Comparison of ENCODE assay signal across 27 cellular contexts in the genomic region with DNA sequence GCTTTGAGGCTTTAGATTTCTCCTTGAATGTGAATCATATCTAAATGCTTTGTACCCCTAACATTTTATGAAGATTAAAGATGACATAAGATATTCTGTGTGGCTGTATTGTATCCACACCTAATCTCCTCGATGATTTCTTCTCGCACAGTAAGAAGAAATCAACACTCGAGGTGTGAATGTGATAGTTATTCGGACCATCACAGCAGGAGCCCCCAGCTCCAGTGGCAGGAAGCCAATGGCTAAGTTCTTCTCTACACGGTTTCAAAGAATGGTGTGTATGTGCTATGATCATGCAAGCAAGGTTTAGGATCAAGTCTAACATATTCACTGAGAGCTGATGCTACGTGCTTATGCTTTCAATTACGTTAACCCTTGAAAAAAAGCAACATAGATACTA.
"Had no signal": no experiment of that assay in that cellular context is flagged by ENCODE, and none has a peak within 500 bp of the region (broad histone marks: within the 10 kb centered on the region; RNA-seq: fewer than 3 reads in every experiment).

No MANE protein-coding gene starts in this region.

- H3K4me3 ChIP-seq: body of pancreas, esophagus squamous epithelium, gastroesophageal sphincter, heart right ventricle had no signal

- H3K27ac Mint-ChIP-seq: activated CD4-positive, alpha-beta T cell treated with anti-CD3 and anti-CD28 coated beads for 36 hours; activated CD8-positive, alpha-beta T cell treated with anti-CD3 and anti-CD28 coated beads for 36 hours; activated naive CD4-positive, alpha-beta T cell treated with anti-CD3 and anti-CD28 coated beads for 36 hours; activated naive CD8-positive, alpha-beta T cell; activated T-helper 1 cell treated with anti-CD3 and anti-CD28 coated beads, Interleukin-12 subunit alpha, Interleukin-12 subunit beta, Interleukin-2, Interleukin-4 antibody, amounts not matched to agents 30 ng/mL and 10 ng/mL and 1 ng/mL, durations not matched to agents 14 hours and 24 hours and 36 hours; activated T-helper 2 cell treated with anti-CD3 and anti-CD28 coated beads, Interferon-gamma antibody, Interleukin-2, Interleukin-4, amounts not matched to agents 10 μg/mL and 5 μg/mL and 100 μg/mL, durations not matched to agents 14 hours and 24 hours and 36 hours had no signal

- ATAC-seq: activated CD4-positive, alpha-beta T cell treated with anti-CD3 and anti-CD28 coated beads for 36 hours; activated CD8-positive, alpha-beta T cell treated with anti-CD3 and anti-CD28 coated beads for 36 hours; body of pancreas; effector memory CD8-positive, alpha-beta T cell; gastroesophageal sphincter; heart right ventricle had no signal

- DNase-seq: activated CD4-positive, alpha-beta T cell treated with anti-CD3 and anti-CD28 coated beads for 36 hours; activated CD4-positive, alpha-beta T cell treated with anti-CD3 and anti-CD28 coated beads, Interleukin-2, amount 50 U/mL, for 1 hour; activated CD4-positive, alpha-beta T cell treated with anti-CD3 and anti-CD28 coated beads, Interleukin-2, amount 50 U/mL, for 48 hours; activated CD4-positive, CD25-positive, alpha-beta regulatory T cell; activated CD4-positive, CD25-positive, alpha-beta regulatory T cell treated with anti-CD3 and anti-CD28 coated beads, Interleukin-2, amount 50 U/mL, for 72 hours; activated CD8-positive, alpha-beta memory T cell treated with anti-CD3 and anti-CD28 coated beads for 24 hours; activated CD8-positive, alpha-beta T cell treated with anti-CD3 and anti-CD28 coated beads for 36 hours; activated effector memory CD4-positive, alpha-beta T cell treated with anti-CD3 and anti-CD28 coated beads, Interleukin-2, amount 50 U/mL, for 16 hours; activated naive CD4-positive, alpha-beta T cell treated with anti-CD3 and anti-CD28 coated beads for 36 hours; activated T-cell treated with anti-CD3 and anti-CD28 coated beads, Interleukin-2, amount 50 U/mL, for 1 hour; activated T-cell treated with anti-CD3 and anti-CD28 coated beads, Interleukin-2, amount 50 U/mL, for 48 hours; amniotic stem cell; anterior cingulate cortex; body of pancreas; caudate nucleus; cortex of kidney; dermis blood vessel endothelial cell; effector CD4-positive, alpha-beta T cell; effector memory CD8-positive, alpha-beta T cell; esophagus squamous epithelium; foreskin melanocyte; heart right ventricle; T-helper 2 cell had no signal

- H3K27me3 Mint-ChIP-seq: activated CD4-positive, alpha-beta T cell treated with anti-CD3 and anti-CD28 coated beads for 36 hours; activated CD8-positive, alpha-beta T cell treated with anti-CD3 and anti-CD28 coated beads for 36 hours; activated naive CD8-positive, alpha-beta T cell; effector memory CD8-positive, alpha-beta T cell had no signal

- H3K4me3 Mint-ChIP-seq: activated CD4-positive, alpha-beta T cell treated with anti-CD3 and anti-CD28 coated beads for 36 hours; activated CD8-positive, alpha-beta T cell treated with anti-CD3 and anti-CD28 coated beads for 36 hours; activated naive CD4-positive, alpha-beta T cell treated with anti-CD3 and anti-CD28 coated beads for 36 hours; activated naive CD8-positive, alpha-beta T cell; activated T-helper 1 cell treated with anti-CD3 and anti-CD28 coated beads, Interleukin-12 subunit alpha, Interleukin-12 subunit beta, Interleukin-2, Interleukin-4 antibody, amounts not matched to agents 30 ng/mL and 10 ng/mL and 1 ng/mL, durations not matched to agents 14 hours and 24 hours and 36 hours; effector memory CD8-positive, alpha-beta T cell had no signal

- H3K9me3 Mint-ChIP-seq: effector memory CD8-positive, alpha-beta T cell had no signal
